In genomic region chr9:115267788-115268187, GRCh38 we compare ENCODE assay signal across 1 cellular context.
TF ChIP-seq lines count a peak whose summit lies in the region.

No MANE protein-coding gene starts in this region.

TF ChIP-seq in SK-N-SH, 30 proteins besides CTCF, POLR2A, EP300 and RAD21 (continued from another document):
- TF ChIP-seq REST (IDR thresholded peaks at IDR 0.05; ENCODE audit: low read depth, low read length) (peak; percentile 95), RXRA (IDR thresholded peaks at IDR 0.05; ENCODE audit: borderline replicate concordance, low read depth) (no peak)
